1 cellular context compared by ENCODE assay signal in genomic region chr12:45276154-45276553, GRCh38.
TF ChIP-seq lines count a peak whose summit lies in the region.

No MANE protein-coding gene starts in this region.

TF ChIP-seq in IMR-90, 13 proteins besides CTCF, POLR2A, EP300 and RAD21 (continued from another document):
- TF ChIP-seq USF2 (IDR thresholded peaks at IDR 0.05; ENCODE audit: low read depth, low read length) = no peak
- TF ChIP-seq RFX5 (IDR thresholded peaks at IDR 0.05; ENCODE audit: low read depth, low read length) = no peak
- no peak for TF ChIP-seq CHD1 (IDR thresholded peaks at IDR 0.05; ENCODE audit: low read depth, low read length)
- no peak for TF ChIP-seq NFE2L2 (IDR thresholded peaks at IDR 0.05; ENCODE audit: low read depth, low read length)
- TF ChIP-seq MAFK (IDR thresholded peaks at IDR 0.05; ENCODE audit: low read depth, low read length) = no peak
- no peak for TF ChIP-seq FOS (IDR thresholded peaks at IDR 0.05; ENCODE audit: low read depth, low read length)
- TF ChIP-seq MAZ (IDR thresholded peaks at IDR 0.05; ENCODE audit: borderline replicate concordance, low read depth, low read length) = no peak
- TF ChIP-seq BHLHE40 (IDR thresholded peaks at IDR 0.05; ENCODE audit: low read depth, low read length) = no peak
- no peak for TF ChIP-seq SMC3 (IDR thresholded peaks at IDR 0.05; ENCODE audit: low read depth, low read length)
- no peak for TF ChIP-seq RCOR1 (IDR thresholded peaks at IDR 0.05; ENCODE audit: insufficient replicate concordance, low read length)
TF ChIP-seq in IMR-90: peak in this region for 0.
